In the genomic region with DNA sequence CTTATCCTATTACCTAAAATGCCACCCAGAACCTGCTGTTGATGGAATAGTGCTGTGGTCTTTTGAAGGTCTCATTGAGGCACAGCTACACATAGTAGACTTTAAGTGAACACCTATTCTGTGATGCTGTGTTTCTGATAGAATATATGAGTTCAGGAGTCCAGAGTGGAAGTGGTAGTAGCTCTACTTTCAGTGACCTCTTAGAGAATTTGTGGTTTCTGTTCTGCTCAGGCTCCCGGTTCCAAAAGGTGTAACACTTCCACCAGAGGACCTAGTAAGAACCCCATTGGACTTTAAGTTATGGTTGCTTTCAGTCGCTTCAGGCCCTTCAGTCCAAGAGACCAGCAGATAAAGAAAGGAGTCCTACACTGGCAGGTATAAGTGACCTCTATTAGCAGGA, we compare ENCODE assay signal across 11 cellular contexts. TPM values are rescaled to one million over a fixed set of nuclear protein-coding genes. Genes with fewer than 3 reads are reported as not detected.
DNase-seq lines count a peak whose midpoint lies in the region; ATAC-seq, FAIRE-seq and TF ChIP-seq lines count a peak whose summit lies in the region.
"Had no signal": no experiment of that assay in that cellular context is flagged by ENCODE, and none has a peak within 500 bp of the region (broad histone marks: within the 10 kb centered on the region; RNA-seq: fewer than 3 reads in every experiment).

No MANE protein-coding gene starts in this region.

- H3K27ac ChIP-seq in OCI-LY7 (ENCODE audit: low read depth, low read length, poor library complexity, severe bottlenecking): peak overlapping the region; percentile 92
- H3K27ac ChIP-seq in hepatocyte: no peak overlapping the region

- WGBS in hepatocyte (ENCODE audit: low lambda C conversion rate, missing lambda C conversion rate): 86% methylated on average over 2 of the region's 2 CpGs

- H4K20me1 ChIP-seq in OCI-LY7 (ENCODE audit: insufficient read depth, low read length): no peaks in the 10 kb centered on the region
- no peaks in the 10 kb centered on the region for H4K20me1 ChIP-seq in hepatocyte (ENCODE audit: insufficient read depth, poor library complexity, severe bottlenecking)

- intact Hi-C loops in OCI-LY7 (cut with micrococcal nuclease; ENCODE audit: unreplicated experiment): no loop called here

- BruUV-seq in OCI-LY7 (replicated peaks; lab: Mats Ljungman, UMichigan): no TSS peak

- H3K4me3 ChIP-seq in OCI-LY7 (ENCODE audit: low read depth, low read length, poor library complexity, severe bottlenecking): peak overlapping the region; percentile 60
- no peak overlapping the region for H3K4me3 ChIP-seq in hepatocyte

- no peaks in the 10 kb centered on the region for H3K9me2 ChIP-seq in OCI-LY7 (ENCODE audit: insufficient read depth, low read length)
- no peaks in the 10 kb centered on the region for H3K9me2 ChIP-seq in hepatocyte (replicated peaks; ENCODE audit: insufficient read depth)

- H2AFZ ChIP-seq in OCI-LY7 (ENCODE audit: low read length) (peak overlapping the region; percentile 90), hepatocyte (no peak overlapping the region)

- CTCF ChIA-PET in OCI-LY7 (lab: Charles Lee; ENCODE audit: unreplicated experiment) (interaction anchor here (1.4 kb wide), 1 partner anchor 21 kb away, joined by 4 read pairs; no protein-coding TSS in a partner anchor), GM10248 (lab: Yijun Ruan, JAX) (interaction anchor here (1.0 to 1.6 kb wide), 5 partner anchors 11 to 140 kb away, joined by 3 to 5 read pairs (median 4); partner anchors contain the start of gene MYCBP2)

- H3K4me1 ChIP-seq in OCI-LY7 (ENCODE audit: insufficient read depth, low read length, poor library complexity, severe bottlenecking) (peaks cover 57% of the 10 kb centered on the region), hepatocyte (ENCODE audit: insufficient read depth) (no peaks in the 10 kb centered on the region)

- H3K79me2 ChIP-seq in OCI-LY7 (ENCODE audit: insufficient read depth, low read depth, low read length): no peaks in the 10 kb centered on the region
- H3K79me2 ChIP-seq in hepatocyte: no peaks in the 10 kb centered on the region

- H3K36me3 ChIP-seq in OCI-LY7 (ENCODE audit: insufficient read depth, low read length) (no peaks in the 10 kb centered on the region), hepatocyte (replicated peaks; ENCODE audit: insufficient read depth, low read depth) (no peaks in the 10 kb centered on the region)
- H3K36me3 ChIP-seq: Peyer's patch had no signal

- no peaks in the 10 kb centered on the region for H3K9me3 ChIP-seq in OCI-LY7 (ENCODE audit: low read length)
- H3K9me3 ChIP-seq in hepatocyte (ENCODE audit: low read depth): no peaks in the 10 kb centered on the region
- H3K9me3 ChIP-seq: Peyer's patch had no signal

- DNase-seq in OCI-LY7 (ENCODE audit: low spot score): peak; percentile 21
- DNase-seq in hepatocyte (ENCODE audit: low spot score): no peak
- no peak for DNase-seq in DMS 273 treated with DMSO at 0.1 percent for 48 hours (lab: John Stamatoyannopoulos, UW)
- no peak for DNase-seq in GM10248 (ENCODE audit: extremely low spot score)
- no peak for DNase-seq in RCC 7860 (ENCODE audit: low spot score)
- DNase-seq: CD4-positive, alpha-beta T cell; NCI-H1417 treated with DMSO at 0.1 percent for 48 hours; Peyer's patch had no signal

- POLR2A ChIA-PET in OCI-LY7 (lab: Charles Lee) (interaction anchor here (0.8 to 12.4 kb wide), 8 partner anchors 9 to 161 kb away, joined by 3 to 117 read pairs (median 6); partner anchors contain the start of gene MYCBP2), GM10248 (lab: Yijun Ruan, JAX) (no interaction called here)

- H3K4me2 ChIP-seq in OCI-LY7 (ENCODE audit: low read length): peak overlapping the region; percentile 95
- H3K4me2 ChIP-seq in hepatocyte: no peak overlapping the region

- peaks cover 15% of the 10 kb centered on the region for H3K27me3 ChIP-seq in hepatocyte
- H3K27me3 ChIP-seq: Peyer's patch had no signal

- ATAC-seq in GM18858 (IDR thresholded peaks at IDR 0.05; ENCODE audit: unreplicated experiment) (peak; percentile 40), GM21526 (IDR thresholded peaks at IDR 0.05; ENCODE audit: low FRiP score, unreplicated experiment) (peak; percentile 45), HG03064 (IDR thresholded peaks at IDR 0.05; ENCODE audit: low read depth, unreplicated experiment) (peak; percentile 25)

- no peak for FAIRE-seq in RCC 7860 (lab: Jason Lieb, UNC)

- TF ChIP-seq CTCF in OCI-LY7 (conservative IDR thresholded peaks at IDR 0.05; ENCODE audit: low read length): no peak
- TF ChIP-seq CTCF in hepatocyte (IDR thresholded peaks at IDR 0.05; ENCODE audit: poor library complexity): no peak
- TF ChIP-seq CTCF in GM10248 (IDR thresholded peaks at IDR 0.05; ENCODE audit: control extremely low read depth, extremely low read depth, low read depth, missing control alignments): no peak

RNA-seq across cellular contexts. Expression of gene MYCBP2, which starts 11.4 kb away (rescaled TPM):
- total RNA-seq in OCI-LY7 (2014; rRNA removed; shearing (Covaris generic)): 121 and 148 TPM in 2 replicates
- total RNA-seq in OCI-LY7 (2022) (120 and 125 TPM in 2 replicates), hepatocyte (61.2 and 63.3 TPM in 2 replicates)
- 23.3 and 29.2 TPM in 2 replicates for polyA plus RNA-seq in hepatocyte
